In genomic region chr14:20998674-20999366, GRCh38 we compare ENCODE assay signal across 9 cellular contexts. TPM values are rescaled to one million over a fixed set of nuclear protein-coding genes. Genes with fewer than 3 reads are reported as not detected.
DNase-seq lines count a peak whose midpoint lies in the region; ATAC-seq and TF ChIP-seq lines count a peak whose summit lies in the region.
"Had no signal": no experiment of that assay in that cellular context is flagged by ENCODE, and none has a peak within 500 bp of the region (broad histone marks: within the 10 kb centered on the region; RNA-seq: fewer than 3 reads in every experiment).

SLC39A2 (plus strand) TSS chr14:20999293; CDS start chr14:20999447, 154 bp downstream.

- in situ Hi-C loops in T47D (cut with HindIII; ENCODE audit: low pct_unique_long_range_greater_than_20kb, low sequenced_read_pairs): no loop called here

- POLR2A ChIA-PET in GM10248 (lab: Yijun Ruan, JAX): no interaction called here

- H3K4me3 ChIP-seq in tibial artery: no peak within 1 kb of the TSS

- peaks cover 0 to 7% (median 3%) of the 10 kb centered on the region in 4 donors for H3K4me1 ChIP-seq in tibial artery

- intact Hi-C loops in tibial artery (cut with DNase I; ENCODE audit: low total_unique reads): no loop called here

- CTCF ChIA-PET in GM10248 (lab: Yijun Ruan, JAX): interaction anchor here (0.9 to 8.6 kb wide), 9 partner anchors 9 to 141 kb away, joined by 3 to 57 read pairs (median 4); no protein-coding TSS in a partner anchor

- no peaks in the 10 kb centered on the region for H3K9me3 ChIP-seq in tibial artery

- TF ChIP-seq CTCF in tibial artery (IDR thresholded peaks at IDR 0.05) (no peak), GM10248 (IDR thresholded peaks at IDR 0.05; ENCODE audit: control extremely low read depth, extremely low read depth, low read depth, missing control alignments) (no peak)

- H3K36me3 ChIP-seq in tibial artery: peaks cover 36 to 40% (median 38%) of the 10 kb centered on the region in 3 donors

- no peaks in the 10 kb centered on the region for H3K27me3 ChIP-seq in tibial artery

- DNase-seq in NCI-H2227 (lab: John Stamatoyannopoulos, UW; ENCODE audit: unreplicated experiment) (peak; percentile 13), NCI-H2227 treated with DMSO at 0.1 percent for 48 hours (lab: John Stamatoyannopoulos, UW) (no peak), T47D (ENCODE audit: low read depth in 1 of 2, low spot score in 1 of 2) (peak; percentile 21 to 87), left lobe of liver (ENCODE audit: low spot score) (no peak), tibial artery (peak; percentile 68 to 79), GM10248 (ENCODE audit: extremely low spot score) (no peak)
- DNase-seq: NCI-H1417 had no signal

- ATAC-seq in left lobe of liver (peak; percentile 58), GM18498 (IDR thresholded peaks at IDR 0.05; ENCODE audit: unreplicated experiment) (no peak), GM18907 (IDR thresholded peaks at IDR 0.05; ENCODE audit: unreplicated experiment) (no peak)

- peak within 1 kb of the TSS; percentile 14 to 52 for H3K27ac ChIP-seq in tibial artery

RNA-seq across cellular contexts. Expression of gene SLC39A2, which starts in this region (rescaled TPM):
- total RNA-seq in left lobe of liver: not detected

Comparison
In these comparisons a context has a peak if more than half of its experiments do, and no peak if none do; other contexts are left out.
1. DNase-seq: peak in NCI-H2227 (single experiment), T47D (2 of 2) and tibial artery (2 of 2); none in NCI-H2227 treated with DMSO at 0.1 percent for 48 hours (single experiment), left lobe of liver (single experiment) and GM10248 (single experiment).
2. Peak in ATAC-seq in left lobe of liver; RNA of the gene not detected or under 1 TPM.